11 cellular contexts compared by ENCODE assay signal in genomic region chr21:43169230-43169886, GRCh38. TPM values are rescaled to one million over a fixed set of nuclear protein-coding genes. Genes with fewer than 3 reads are reported as not detected.
DNase-seq lines count a peak whose midpoint lies in the region; ATAC-seq and TF ChIP-seq lines count a peak whose summit lies in the region.
"Not testable (repeated sequence)": the region's sequence is repeated elsewhere in the genome, so short reads cannot be mapped to it uniquely, and the experiment has no call there.
"Had no signal": no experiment of that assay in that cellular context is flagged by ENCODE, and none has a peak within 500 bp of the region (broad histone marks: within the 10 kb centered on the region; RNA-seq: fewer than 3 reads in every experiment).

No MANE protein-coding gene starts in this region.

- intact Hi-C loops in Right ventricle myocardium superior (cut with DNase I); right lobe of liver (cut with DNase I); lower lobe of right lung (cut with DNase I): not testable (repeated sequence)

- not testable (repeated sequence) for H3K4me1 ChIP-seq in right lobe of liver, lower lobe of right lung

- ATAC-seq in Right ventricle myocardium superior (ENCODE audit: poor library complexity), result not testable (repeated sequence)
- ATAC-seq in left lobe of liver (peak; percentile 67), right lobe of liver (peak; percentile 48 to 78 (median 70)), lower lobe of right lung (peak; percentile 16 to 32)

- H3K4me3 ChIP-seq in right lobe of liver, lower lobe of right lung: not testable (repeated sequence)

- TF ChIP-seq POLR2A in right lobe of liver (IDR thresholded peaks at IDR 0.05), result not testable (repeated sequence)

- not testable (repeated sequence) for H3K36me3 ChIP-seq in right lobe of liver, lower lobe of right lung

- not testable (repeated sequence) for H3K9me3 ChIP-seq in right lobe of liver, lower lobe of right lung

- no CpG with 5 or more reads among the region's 23 CpGs for WGBS in right lobe of liver (ENCODE audit: insufficient coverage, low coverage, low lambda C conversion rate, missing lambda C conversion rate)

- TF ChIP-seq CTCF in right lobe of liver (IDR thresholded peaks at IDR 0.05); lower lobe of right lung (IDR thresholded peaks at IDR 0.05): not testable (repeated sequence)

- not testable (repeated sequence) for H3K27me3 ChIP-seq in right lobe of liver; lower lobe of right lung (ENCODE audit: low read depth)

- DNase-seq in Right ventricle myocardium superior (peak; percentile 3), left lobe of liver (ENCODE audit: low spot score) (peak; percentile 46), right lobe of liver (peak in 2 of 3 donors; percentile 41 to 70)
- not testable (repeated sequence) for DNase-seq in lower lobe of right lung

- not testable (repeated sequence) for H3K27ac ChIP-seq in right lobe of liver, lower lobe of right lung

RNA-seq across cellular contexts. Expression of gene CRYAA, which starts 0.6 kb away (rescaled TPM):
- total RNA-seq in Right ventricle myocardium superior (not detected), left lobe of liver (not detected), right lobe of liver (10 to 100 TPM in 2 of 6 experiments, under 1 TPM in 2, not detected in 2; 0.80 to 17.2 (median 5.7) TPM), lower lobe of right lung (not detected)
- total RNA-seq: A673; CD4-positive, alpha-beta memory T cell; CD4-positive, CD25-positive, alpha-beta regulatory T cell; CD8-positive, alpha-beta memory T cell; Daoy; G401; GM12878 had no signal
